28 cellular contexts compared by ENCODE assay signal in the genomic region with DNA sequence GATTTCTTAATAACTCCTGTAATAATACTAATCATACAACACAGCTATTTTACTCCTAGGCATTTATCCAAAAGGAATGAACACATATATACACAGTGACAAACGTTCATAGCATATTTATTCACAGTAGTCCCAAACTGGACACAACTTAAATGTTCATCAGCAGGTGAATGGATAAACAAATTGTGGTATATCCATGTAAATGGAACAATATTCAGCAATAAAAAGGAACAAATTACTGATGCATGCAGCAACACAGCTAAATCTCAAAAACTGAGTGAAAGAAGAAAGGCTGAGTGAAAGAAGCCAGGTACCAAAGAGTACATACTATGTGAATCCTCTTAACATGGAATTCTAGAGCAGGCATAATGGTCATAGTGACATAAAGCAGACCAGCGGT.
"Had no signal": no experiment of that assay in that cellular context is flagged by ENCODE, and none has a peak within 500 bp of the region (broad histone marks: within the 10 kb centered on the region; RNA-seq: fewer than 3 reads in every experiment).

No MANE protein-coding gene starts in this region.

- FAIRE-seq: endometrium, endothelial cell of umbilical vein, frontal cortex had no signal

- ATAC-seq: effector memory CD8-positive, alpha-beta T cell; esophagus mucosa; foreskin keratinocyte; gastroesophageal sphincter; heart left ventricle; heart right ventricle had no signal

- H3K4me3 ChIP-seq: colonic mucosa, coronary artery, dorsolateral prefrontal cortex, esophagus muscularis mucosa, esophagus squamous epithelium, gastroesophageal sphincter, heart left ventricle, heart right ventricle, hepatocyte had no signal

- H3K9me3 ChIP-seq: colonic mucosa had no signal

- H3K27ac ChIP-seq: colonic mucosa, coronary artery, dorsolateral prefrontal cortex, epithelial cell of prostate, esophagus muscularis mucosa, esophagus squamous epithelium, foreskin keratinocyte, gastroesophageal sphincter, heart left ventricle, heart right ventricle, hepatocyte had no signal

- H2AFZ ChIP-seq: hepatocyte had no signal

- H3K79me2 ChIP-seq: hepatocyte had no signal

- H3K36me3 ChIP-seq: colonic mucosa, esophagus muscularis mucosa, esophagus squamous epithelium, gastroesophageal sphincter, heart left ventricle, heart right ventricle had no signal

- H3K27me3 ChIP-seq: colonic mucosa, dorsolateral prefrontal cortex, esophagus muscularis mucosa, esophagus squamous epithelium, foreskin keratinocyte, gastroesophageal sphincter, heart left ventricle, heart right ventricle, hepatocyte had no signal

- H3K4me2 ChIP-seq: hepatocyte had no signal

- DNase-seq: colonic mucosa; cortex of kidney; dermis blood vessel endothelial cell; dorsolateral prefrontal cortex; effector CD4-positive, alpha-beta T cell; effector CD8-positive, alpha-beta T cell; effector memory CD4-positive, alpha-beta T cell; effector memory CD8-positive, alpha-beta T cell; endodermal cell; erythroblast; esophagus squamous epithelium; foreskin fibroblast; foreskin keratinocyte; foreskin melanocyte; glutamatergic neuron; head of caudate nucleus; heart left ventricle; heart right ventricle; hippocampal formation had no signal

- H3K4me1 ChIP-seq: colonic mucosa, esophagus muscularis mucosa, esophagus squamous epithelium, foreskin keratinocyte, gastroesophageal sphincter, heart left ventricle, heart right ventricle had no signal
